In the genomic region with DNA sequence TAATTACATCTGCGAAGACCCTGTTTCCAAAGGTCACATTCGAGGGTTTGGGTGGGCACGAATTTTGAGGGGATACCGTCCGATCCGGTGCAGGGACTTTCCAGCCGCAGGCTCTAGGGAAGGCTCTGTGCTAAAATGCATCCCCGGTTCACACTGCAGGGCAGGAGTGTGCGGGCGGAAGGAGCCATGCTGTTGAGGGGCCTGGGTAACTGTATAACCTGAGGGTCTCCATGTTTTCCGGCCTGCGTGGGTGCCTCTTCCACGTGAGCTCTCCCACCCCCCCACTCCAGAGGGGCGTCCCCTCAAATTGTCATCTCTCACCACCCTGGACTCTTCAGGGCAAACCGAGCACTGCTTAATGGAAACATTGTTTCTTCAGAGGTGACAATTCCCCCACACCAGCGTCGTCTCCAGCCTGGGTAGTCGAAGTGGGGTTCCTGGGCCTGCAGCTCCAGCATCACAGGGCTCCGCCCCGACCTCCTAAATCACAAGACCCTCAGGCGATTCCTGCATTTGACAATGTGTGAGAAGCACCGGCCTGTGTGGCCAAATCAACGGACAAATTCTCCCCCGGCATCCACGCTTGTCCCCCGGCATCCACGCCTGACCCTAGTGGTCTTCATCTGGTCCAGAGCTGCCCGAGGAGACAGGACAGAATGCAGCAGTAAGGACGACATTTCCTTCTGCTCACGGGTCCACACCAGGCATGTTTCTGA, we compare ENCODE assay signal across 23 cellular contexts. TPM values are rescaled to one million over a fixed set of nuclear protein-coding genes. Genes with fewer than 3 reads are reported as not detected.
"Had no signal": no experiment of that assay in that cellular context is flagged by ENCODE, and none has a peak within 500 bp of the region (broad histone marks: within the 10 kb centered on the region; RNA-seq: fewer than 3 reads in every experiment).

No MANE protein-coding gene starts in this region.

- H3K4me3 ChIP-seq: esophagus muscularis mucosa, smooth muscle cell had no signal

- H3K36me3 ChIP-seq: brain microvascular endothelial cell, esophagus muscularis mucosa had no signal

- DNase-seq: activated CD4-positive, alpha-beta T cell treated with anti-CD3 and anti-CD28 coated beads, Interleukin-2, amount 50 U/mL, for 48 hours; activated CD4-positive, CD25-positive, alpha-beta regulatory T cell treated with anti-CD3 and anti-CD28 coated beads, Interleukin-2, amount 50 U/mL, for 72 hours; activated CD8-positive, alpha-beta memory T cell treated with anti-CD3 and anti-CD28 coated beads, Interleukin-2, amount 10 ng/mL, durations not matched to agents 7 days and 5 days; activated effector memory CD4-positive, alpha-beta T cell treated with Interleukin-2 at 50 U/mL for 16 hours; activated T-cell treated with anti-CD3 and anti-CD28 coated beads, Interleukin-2, amount 50 U/mL, for 24 hours; amniotic stem cell; brain microvascular endothelial cell; cerebellar nuclear complex; dermis blood vessel endothelial cell; glutamatergic neuron; retina; SHP77 treated with DMSO at 0.1 percent for 48 hours; T-helper 17 cell had no signal

- H3K9me3 ChIP-seq: esophagus muscularis mucosa had no signal

- H3K27ac Mint-ChIP-seq: activated CD8-positive, alpha-beta memory T cell treated with anti-CD3 and anti-CD28 coated beads, Interleukin-2, amount 10 ng/mL, durations not matched to agents 7 days and 5 days; activated naive CD4-positive, alpha-beta T cell treated with anti-CD3 and anti-CD28 coated beads, Interleukin-2, amount 50 U/mL, for 72 hours; activated T-cell treated with anti-CD3 and anti-CD28 coated beads, Interleukin-2, amount 50 U/mL, for 24 hours; T-helper 17 cell had no signal

- FAIRE-seq: keratinocyte had no signal

- H3K9me3 Mint-ChIP-seq: activated naive CD4-positive, alpha-beta T cell treated with anti-CD3 and anti-CD28 coated beads, Interleukin-2, amount 50 U/mL, for 72 hours; activated T-cell treated with anti-CD3 and anti-CD28 coated beads, Interleukin-2, amount 50 U/mL, for 24 hours; type B pancreatic cell had no signal

- ATAC-seq: activated CD8-positive, alpha-beta memory T cell treated with anti-CD3 and anti-CD28 coated beads, Interleukin-2, amount 10 ng/mL, durations not matched to agents 7 days and 5 days; activated naive CD4-positive, alpha-beta T cell treated with anti-CD3 and anti-CD28 coated beads, Interleukin-2, amount 50 U/mL, for 72 hours; T-helper 17 cell had no signal

- H3K27ac ChIP-seq: brain microvascular endothelial cell had no signal

- H3K36me3 Mint-ChIP-seq: activated CD8-positive, alpha-beta memory T cell treated with anti-CD3 and anti-CD28 coated beads, Interleukin-2, amount 10 ng/mL, durations not matched to agents 7 days and 5 days; activated naive CD4-positive, alpha-beta T cell treated with anti-CD3 and anti-CD28 coated beads, Interleukin-2, amount 50 U/mL, for 72 hours; type B pancreatic cell had no signal

- H3K27me3 ChIP-seq: brain microvascular endothelial cell, esophagus muscularis mucosa had no signal

- H3K4me3 Mint-ChIP-seq: activated CD8-positive, alpha-beta memory T cell treated with anti-CD3 and anti-CD28 coated beads, Interleukin-2, amount 10 ng/mL, durations not matched to agents 7 days and 5 days; activated T-cell treated with anti-CD3 and anti-CD28 coated beads, Interleukin-2, amount 50 U/mL, for 24 hours; nephron; T-helper 17 cell; type B pancreatic cell had no signal

- H3K4me1 Mint-ChIP-seq: activated CD8-positive, alpha-beta memory T cell treated with anti-CD3 and anti-CD28 coated beads, Interleukin-2, amount 10 ng/mL, durations not matched to agents 7 days and 5 days had no signal

- H3K27me3 Mint-ChIP-seq: activated CD8-positive, alpha-beta memory T cell treated with anti-CD3 and anti-CD28 coated beads, Interleukin-2, amount 10 ng/mL, durations not matched to agents 7 days and 5 days; activated T-cell treated with anti-CD3 and anti-CD28 coated beads, Interleukin-2, amount 50 U/mL, for 24 hours had no signal

RNA-seq across cellular contexts. Expression of a gene that starts 51.2 kb away (rescaled TPM):
- total RNA-seq: activated CD8-positive, alpha-beta memory T cell treated with anti-CD3 and anti-CD28 coated beads, Interleukin-2, amount 10 ng/mL, durations not matched to agents 7 days and 5 days; activated naive CD4-positive, alpha-beta T cell treated with anti-CD3 and anti-CD28 coated beads, Interleukin-2, amount 50 U/mL, for 72 hours; dermis blood vessel endothelial cell; esophagus muscularis mucosa; fibroblast of villous mesenchyme; lung microvascular endothelial cell; mononuclear cell; osteoblast; smooth muscle cell; T-helper 17 cell had no signal
